1 cellular context compared by ENCODE assay signal in genomic region chr13:112997188-112998135, GRCh38.
TF ChIP-seq lines count a peak whose summit lies in the region.

No MANE protein-coding gene starts in this region.

TF ChIP-seq in WTC11, 78 proteins besides CTCF, POLR2A, EP300 and RAD21 (continued from another document):
- no peak for TF ChIP-seq ARID4B (CRISPR knock-in tag; IDR thresholded peaks at IDR 0.05; ENCODE audit: borderline replicate concordance)
- TF ChIP-seq ZNF281 (CRISPR knock-in tag; IDR thresholded peaks at IDR 0.05), result no peak
